Comparison of ENCODE assay signal across 3 cellular contexts in genomic region chr4:56449475-56449874, GRCh38. TPM values are rescaled to one million over a fixed set of nuclear protein-coding genes. Genes with fewer than 3 reads are reported as not detected.
"Had no signal": no experiment of that assay in that cellular context is flagged by ENCODE, and none has a peak within 500 bp of the region (broad histone marks: within the 10 kb centered on the region; RNA-seq: fewer than 3 reads in every experiment).

No MANE protein-coding gene starts in this region.

RNA-seq across cellular contexts. Expression of gene ARL9, which starts 56.1 kb away (rescaled TPM):
- total RNA-seq: HepG2, HT1080 had no signal
- polyA plus RNA-seq: HepG2, IgD-negative memory B cell had no signal
